Comparison of ENCODE assay signal across 27 cellular contexts in the genomic region with DNA sequence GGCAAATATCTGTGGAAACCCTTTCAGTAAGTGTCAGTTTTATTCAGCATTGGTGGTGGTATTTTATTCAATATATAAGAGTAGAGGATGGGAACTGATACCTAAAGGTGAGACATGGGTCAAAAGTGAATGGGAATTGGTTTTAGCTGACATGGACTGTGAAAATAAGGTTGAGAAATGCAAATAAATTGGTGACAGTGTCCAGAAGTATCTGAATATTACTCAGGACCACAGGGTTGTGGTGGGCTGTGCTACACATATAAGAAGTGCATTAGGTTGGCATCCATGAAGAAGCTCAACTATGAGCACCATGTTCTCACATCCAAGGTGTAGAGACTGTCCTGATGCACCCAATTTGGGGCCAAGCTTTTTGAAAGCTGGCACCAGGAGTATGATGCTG. TPM values are rescaled to one million over a fixed set of nuclear protein-coding genes. Genes with fewer than 3 reads are reported as not detected.
"Had no signal": no experiment of that assay in that cellular context is flagged by ENCODE, and none has a peak within 500 bp of the region (broad histone marks: within the 10 kb centered on the region; RNA-seq: fewer than 3 reads in every experiment).

No MANE protein-coding gene starts in this region.

- ATAC-seq: activated T-helper 17 cell treated with anti-CD3 and anti-CD28 coated beads, Interleukin-2, amount 50 U/mL, for 72 hours; T-cell had no signal

- DNase-seq: activated CD4-positive, alpha-beta memory T cell treated with anti-CD3 and anti-CD28 coated beads for 36 hours; activated CD4-positive, alpha-beta T cell treated with anti-CD3 and anti-CD28 coated beads, Interleukin-2, amount 10 ng/mL, durations not matched to agents 7 days and 5 days; activated CD4-positive, CD25-positive, alpha-beta regulatory T cell; activated CD8-positive, alpha-beta memory T cell treated with anti-CD3 and anti-CD28 coated beads for 24 hours; activated gamma-delta T cell; activated naive CD4-positive, alpha-beta T cell treated with anti-CD3 and anti-CD28 coated beads for 36 hours; activated T-cell treated with anti-CD3 and anti-CD28 coated beads for 4 hours; activated T-cell treated with anti-CD3 and anti-CD28 coated beads, Interleukin-2, amount 50 U/mL, for 48 hours; amygdala; brain microvascular endothelial cell; MM.1S; NCI-H1105 treated with DMSO at 0.1 percent for 48 hours; NCI-H1436 treated with DMSO at 0.1 percent for 48 hours; NCI-H2081; NCI-H2171; NCI-H2227 treated with DMSO at 0.1 percent for 48 hours; NCI-H526 treated with DMSO at 0.1 percent for 48 hours; NCI-H82; SIG-M5; T-cell had no signal

- H3K27ac ChIP-seq: brain microvascular endothelial cell, cardiac muscle cell, VCaP had no signal

- H3K36me3 ChIP-seq: brain microvascular endothelial cell, cardiac muscle cell had no signal

- H3K27me3 ChIP-seq: brain microvascular endothelial cell, cardiac muscle cell had no signal

- H3K4me3 ChIP-seq: cardiac muscle cell had no signal

RNA-seq across cellular contexts. Expression of gene ETDC, which starts 45.0 kb away (rescaled TPM):
- total RNA-seq: activated CD4-positive, alpha-beta memory T cell treated with anti-CD3 and anti-CD28 coated beads for 36 hours; activated CD4-positive, alpha-beta T cell treated with anti-CD3 and anti-CD28 coated beads, Interleukin-2, amount 10 ng/mL, durations not matched to agents 7 days and 5 days; activated naive CD4-positive, alpha-beta T cell treated with anti-CD3 and anti-CD28 coated beads for 36 hours; activated T-helper 17 cell treated with anti-CD3 and anti-CD28 coated beads, Interleukin-2, amount 50 U/mL, for 72 hours; cardiac muscle cell; NCI-H460; OCI-LY7; RPMI7951; T-cell; T-helper 2 cell treated with Interferon-gamma antibody and Interleukin-4, amounts not matched to agents 100 ng/mL and 5 ng/mL, for 36 hours had no signal
- polyA plus RNA-seq: cardiac muscle cell had no signal
